ENCODE assay signal across 18 cellular contexts in the genomic region with DNA sequence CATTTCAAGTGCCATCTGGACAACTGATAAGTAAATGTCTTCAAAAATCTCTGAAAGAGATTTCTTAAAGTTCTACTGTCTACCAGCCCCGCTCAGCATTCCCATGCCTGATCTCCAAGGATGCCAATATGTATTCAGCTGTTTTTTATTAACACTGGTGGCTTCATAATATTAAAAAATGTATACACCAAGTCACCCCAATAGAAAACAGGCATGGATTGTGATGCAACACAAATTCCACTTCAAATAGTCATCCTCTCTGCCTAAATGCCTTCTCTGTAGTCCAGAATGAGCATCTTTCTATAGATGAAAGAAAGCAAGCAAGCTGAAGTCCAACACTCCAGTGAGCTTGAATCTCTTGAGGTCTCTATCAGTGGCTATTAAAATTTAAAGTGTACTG.
DNase-seq lines count a peak whose midpoint lies in the region; ATAC-seq, FAIRE-seq and TF ChIP-seq lines count a peak whose summit lies in the region.
"Had no signal": no experiment of that assay in that cellular context is flagged by ENCODE, and none has a peak within 500 bp of the region (broad histone marks: within the 10 kb centered on the region; RNA-seq: fewer than 3 reads in every experiment).

No MANE protein-coding gene starts in this region.

- H3K27me3 ChIP-seq in bronchial epithelial cell (ENCODE audit: control insufficient read depth, insufficient read depth, low read length) = peaks cover 3% of the 10 kb centered on the region
- H3K27me3 ChIP-seq: Peyer's patch had no signal

- ATAC-seq in HG02973 (IDR thresholded peaks at IDR 0.05; ENCODE audit: unreplicated experiment) = no peak
- ATAC-seq in GM19395 (IDR thresholded peaks at IDR 0.05; ENCODE audit: unreplicated experiment) = no peak
- ATAC-seq: naive thymus-derived CD8-positive, alpha-beta T cell had no signal

- H3K4me3 ChIP-seq in bronchial epithelial cell (ENCODE audit: low read depth, low read length) = no peak overlapping the region
- H3K4me3 ChIP-seq: Peyer's patch, prostate gland had no signal

- no peak for FAIRE-seq in bronchial epithelial cell (lab: Jason Lieb, UNC)
- FAIRE-seq: H1 had no signal

- no peaks in the 10 kb centered on the region for H3K36me3 ChIP-seq in bronchial epithelial cell (ENCODE audit: control insufficient read depth, insufficient read depth, low read length)
- H3K36me3 ChIP-seq: Peyer's patch, prostate gland had no signal

- TF ChIP-seq CTCF in AG09319 (IDR thresholded peaks at IDR 0.05; ENCODE audit: low read depth, low read length) (no peak), bronchial epithelial cell (IDR thresholded peaks at IDR 0.05; ENCODE audit: insufficient read depth, low read length, severe bottlenecking) (no peak)

- peak; percentile 90 for DNase-seq in AG09319 (ENCODE audit: extremely low read depth, low read depth)
- peak; percentile 87 for DNase-seq in LHCN-M2 (ENCODE audit: low read depth)
- DNase-seq in bronchial epithelial cell (ENCODE audit: low read depth) = peak; percentile 76
- DNase-seq in iris pigment epithelial cell (ENCODE audit: low read depth) = peak; percentile 95
- DNase-seq in activated CD4-positive, alpha-beta T cell treated with anti-CD3 and anti-CD28 coated beads for 4 hours = no peak
- DNase-seq in stimulated activated naive CD4-positive, alpha-beta T cell (lab: John Stamatoyannopoulos, UW) = no peak
- DNase-seq: activated B cell treated with CpG ODN at 0.5 μM for 24 hours; central memory CD4-positive, alpha-beta T cell; effector memory CD4-positive, alpha-beta T cell; immature natural killer cell; naive thymus-derived CD8-positive, alpha-beta T cell; NCI-H82; Peyer's patch; T-helper 1 cell had no signal

Comparison
In these comparisons a context has a peak if more than half of its experiments do, and no peak if none do; other contexts are left out.
1. DNase-seq: peak in AG09319 (single experiment), LHCN-M2 (single experiment), bronchial epithelial cell (single experiment) and iris pigment epithelial cell (single experiment); none in activated CD4-positive, alpha-beta T cell treated with anti-CD3 and anti-CD28 coated beads for 4 hours (0 of 2) and stimulated activated naive CD4-positive, alpha-beta T cell (0 of 6).